Comparison of ENCODE assay signal across 10 cellular contexts in genomic region chr12:94173660-94174265, GRCh38. TPM values are rescaled to one million over a fixed set of nuclear protein-coding genes. Genes with fewer than 3 reads are reported as not detected.
A peak's percentile ranks its signal among the peaks of the same experiment; 100 is the strongest.
DNase-seq lines count a peak whose midpoint lies in the region; ATAC-seq and TF ChIP-seq lines count a peak whose summit lies in the region.
"Had no signal": no experiment of that assay in that cellular context is flagged by ENCODE, and none has a peak within 500 bp of the region (broad histone marks: within the 10 kb centered on the region; RNA-seq: fewer than 3 reads in every experiment).

No MANE protein-coding gene starts in this region.

- H3K4me1 ChIP-seq in OCI-LY1 (ENCODE audit: insufficient read depth, low read length, severe bottlenecking) = peaks cover 37% of the 10 kb centered on the region

- H3K79me2 ChIP-seq in OCI-LY1 (ENCODE audit: insufficient read depth, low read length) = no peaks in the 10 kb centered on the region

- H3K27ac ChIP-seq in OCI-LY1 (ENCODE audit: low read depth, low read length, poor library complexity, severe bottlenecking) = no peak overlapping the region
- H3K27ac ChIP-seq: PC-9 had no signal

- H3F3A ChIP-seq in OCI-LY1 (ENCODE audit: insufficient read depth, low read length) = no peaks in the 10 kb centered on the region

- TF ChIP-seq CTCF in activated CD8-positive, alpha-beta T cell treated with anti-CD3 and anti-CD28 coated beads for 36 hours (IDR thresholded peaks at IDR 0.05) = no peak
- no peak for TF ChIP-seq CTCF in OCI-LY1 (IDR thresholded peaks at IDR 0.05; ENCODE audit: low read length)

- no peaks in the 10 kb centered on the region for H3K9me2 ChIP-seq in OCI-LY1 (ENCODE audit: low read depth, low read length)

- DNase-seq in activated CD8-positive, alpha-beta T cell treated with anti-CD3 and anti-CD28 coated beads, Interleukin-2, amount 10 ng/mL, durations not matched to agents 7 days and 5 days = no peak
- no peak for DNase-seq in activated CD8-positive, alpha-beta T cell treated with anti-CD3 and anti-CD28 coated beads for 36 hours
- no peak for DNase-seq in stimulated activated naive B cell treated with anti-CD40 and anti-IgM and Interleukin-4, amounts not matched to agents 10 μg/mL and 1 μg/mL and 100 μg/mL, for 72 hours
- no peak for DNase-seq in NCI-H82 (lab: John Stamatoyannopoulos, UW)
- no peak for DNase-seq in DMS153 (lab: John Stamatoyannopoulos, UW)
- DNase-seq: ACHN had no signal

- no peaks in the 10 kb centered on the region for H4K20me1 ChIP-seq in OCI-LY1 (ENCODE audit: insufficient read depth, low read length)

- no peak overlapping the region for H2AFZ ChIP-seq in OCI-LY1 (ENCODE audit: low read length)
- H2AFZ ChIP-seq: PC-9 had no signal

- CTCF ChIA-PET in activated CD8-positive, alpha-beta T cell treated with anti-CD3 and anti-CD28 coated beads, Interleukin-2, amount 10 ng/mL, durations not matched to agents 7 days and 5 days (lab: Charles Lee) = interaction anchor here (0.6 to 3.3 kb wide), 9 partner anchors 8 to 431 kb away, joined by 3 to 15 read pairs (median 3); partner anchors contain the start of gene PLXNC1
- CTCF ChIA-PET in activated CD8-positive, alpha-beta T cell treated with anti-CD3 and anti-CD28 coated beads for 36 hours (lab: Charles Lee) = interaction anchor here (0.8 to 0.9 kb wide), 2 partner anchors 10 to 39 kb away, joined by 3 read pairs; no protein-coding TSS in a partner anchor

- peaks cover 60% of the 10 kb centered on the region for H3K36me3 Mint-ChIP-seq in activated CD8-positive, alpha-beta T cell treated with anti-CD3 and anti-CD28 coated beads, Interleukin-2, amount 10 ng/mL, durations not matched to agents 7 days and 5 days (ENCODE audit: low read depth)
- peaks cover 16% of the 10 kb centered on the region for H3K36me3 Mint-ChIP-seq in activated CD8-positive, alpha-beta T cell treated with anti-CD3 and anti-CD28 coated beads for 36 hours (ENCODE audit: low read depth)
- H3K36me3 Mint-ChIP-seq in stimulated activated naive B cell treated with anti-CD40 and anti-IgM and Interleukin-4, amounts not matched to agents 10 μg/mL and 1 μg/mL and 100 μg/mL, for 72 hours = peaks cover 45 to 70% of the 10 kb centered on the region in 2 donors

- H3K36me3 ChIP-seq in OCI-LY1 (ENCODE audit: insufficient read depth, low read length) = no peaks in the 10 kb centered on the region

- peaks cover 60% of the 10 kb centered on the region for H3K4me1 Mint-ChIP-seq in activated CD8-positive, alpha-beta T cell treated with anti-CD3 and anti-CD28 coated beads, Interleukin-2, amount 10 ng/mL, durations not matched to agents 7 days and 5 days (ENCODE audit: low read depth)
- peaks cover 68% of the 10 kb centered on the region for H3K4me1 Mint-ChIP-seq in activated CD8-positive, alpha-beta T cell treated with anti-CD3 and anti-CD28 coated beads for 36 hours (ENCODE audit: low read depth)
- H3K4me1 Mint-ChIP-seq in stimulated activated naive B cell treated with anti-CD40 and anti-IgM and Interleukin-4, amounts not matched to agents 10 μg/mL and 1 μg/mL and 100 μg/mL, for 72 hours = peaks cover 60 to 84% of the 10 kb centered on the region in 2 donors

- H3K9me3 ChIP-seq in OCI-LY1 (ENCODE audit: low read length) = no peaks in the 10 kb centered on the region

- H3K9ac ChIP-seq in OCI-LY1 (ENCODE audit: low read length) = no peak overlapping the region

- peak; percentile 37 for ATAC-seq in activated CD8-positive, alpha-beta T cell treated with anti-CD3 and anti-CD28 coated beads, Interleukin-2, amount 10 ng/mL, durations not matched to agents 7 days and 5 days
- no peak for ATAC-seq in activated CD8-positive, alpha-beta T cell treated with anti-CD3 and anti-CD28 coated beads for 36 hours
- ATAC-seq in HG02642 (IDR thresholded peaks at IDR 0.05; ENCODE audit: poor library complexity, unreplicated experiment) = peak; percentile 72
- peak; percentile 43 to 56 for ATAC-seq in stimulated activated naive B cell treated with anti-CD40 and anti-IgM and Interleukin-4, amounts not matched to agents 10 μg/mL and 1 μg/mL and 100 μg/mL, for 72 hours (replicated peaks)
- no peak for ATAC-seq in SK-N-SH treated with all-trans-retinoic acid at 6 μM for 48 hours

- POLR2A ChIA-PET in activated CD8-positive, alpha-beta T cell treated with anti-CD3 and anti-CD28 coated beads, Interleukin-2, amount 10 ng/mL, durations not matched to agents 7 days and 5 days (lab: Charles Lee) = interaction anchor here (1.0 to 1.8 kb wide), 3 partner anchors 16 to 34 kb away, joined by 3 to 6 read pairs (median 3); partner anchors contain the start of gene PLXNC1
- POLR2A ChIA-PET in activated CD8-positive, alpha-beta T cell treated with anti-CD3 and anti-CD28 coated beads for 36 hours (lab: Charles Lee) = interaction anchor here (0.9 to 4.4 kb wide), 5 partner anchors 9 to 34 kb away, joined by 3 to 21 read pairs (median 3); no protein-coding TSS in a partner anchor

- intact Hi-C loops in activated CD8-positive, alpha-beta T cell treated with anti-CD3 and anti-CD28 coated beads for 36 hours (cut with micrococcal nuclease) = loop anchor here (5.0 to 10.0 kb wide), 2 partner anchors 34 to 91 kb away; no protein-coding TSS in a partner anchor

- peak overlapping the region; percentile 47 for H3K27ac Mint-ChIP-seq in activated CD8-positive, alpha-beta T cell treated with anti-CD3 and anti-CD28 coated beads, Interleukin-2, amount 10 ng/mL, durations not matched to agents 7 days and 5 days
- H3K27ac Mint-ChIP-seq in activated CD8-positive, alpha-beta T cell treated with anti-CD3 and anti-CD28 coated beads for 36 hours = no peak overlapping the region
- peak overlapping the region; percentile 65 for H3K27ac Mint-ChIP-seq in stimulated activated naive B cell treated with anti-CD40 and anti-IgM and Interleukin-4, amounts not matched to agents 10 μg/mL and 1 μg/mL and 100 μg/mL, for 72 hours

- H3K4me2 ChIP-seq in OCI-LY1 (ENCODE audit: low read length) = peak overlapping the region; percentile 23; the same call in 1 of the 2 replicates
- H3K4me2 ChIP-seq: PC-9 had no signal

- no peaks in the 10 kb centered on the region for H3K27me3 ChIP-seq in OCI-LY1 (ENCODE audit: insufficient read depth, low read length)

- H3K27me3 Mint-ChIP-seq in activated CD8-positive, alpha-beta T cell treated with anti-CD3 and anti-CD28 coated beads, Interleukin-2, amount 10 ng/mL, durations not matched to agents 7 days and 5 days (ENCODE audit: low read depth) = no peaks in the 10 kb centered on the region
- no peaks in the 10 kb centered on the region for H3K27me3 Mint-ChIP-seq in activated CD8-positive, alpha-beta T cell treated with anti-CD3 and anti-CD28 coated beads for 36 hours
- no peaks in the 10 kb centered on the region for H3K27me3 Mint-ChIP-seq in stimulated activated naive B cell treated with anti-CD40 and anti-IgM and Interleukin-4, amounts not matched to agents 10 μg/mL and 1 μg/mL and 100 μg/mL, for 72 hours

- H3K4me3 ChIP-seq in OCI-LY1 (ENCODE audit: low read depth, low read length, poor library complexity, severe bottlenecking) = no peak overlapping the region
- H3K4me3 ChIP-seq: PC-9 had no signal

- peak overlapping the region; percentile 12 for H3K4me3 Mint-ChIP-seq in activated CD8-positive, alpha-beta T cell treated with anti-CD3 and anti-CD28 coated beads, Interleukin-2, amount 10 ng/mL, durations not matched to agents 7 days and 5 days
- no peak overlapping the region for H3K4me3 Mint-ChIP-seq in activated CD8-positive, alpha-beta T cell treated with anti-CD3 and anti-CD28 coated beads for 36 hours
- H3K4me3 Mint-ChIP-seq in stimulated activated naive B cell treated with anti-CD40 and anti-IgM and Interleukin-4, amounts not matched to agents 10 μg/mL and 1 μg/mL and 100 μg/mL, for 72 hours = peak overlapping the region; percentile 53 to 67

- peaks cover 14% of the 10 kb centered on the region for H3K9me3 Mint-ChIP-seq in activated CD8-positive, alpha-beta T cell treated with anti-CD3 and anti-CD28 coated beads, Interleukin-2, amount 10 ng/mL, durations not matched to agents 7 days and 5 days (ENCODE audit: insufficient read depth)
- H3K9me3 Mint-ChIP-seq in activated CD8-positive, alpha-beta T cell treated with anti-CD3 and anti-CD28 coated beads for 36 hours = peaks cover 6% of the 10 kb centered on the region
- H3K9me3 Mint-ChIP-seq in stimulated activated naive B cell treated with anti-CD40 and anti-IgM and Interleukin-4, amounts not matched to agents 10 μg/mL and 1 μg/mL and 100 μg/mL, for 72 hours = peaks cover 6 to 10% of the 10 kb centered on the region in 2 donors

TF ChIP-seq in SK-N-SH treated with all-trans-retinoic acid at 6 μM for 48 hours, 23 proteins besides CTCF, POLR2A, EP300 and RAD21 (continues in another document):
- TF ChIP-seq RARB (CRISPR knock-in tag; IDR thresholded peaks at IDR 0.05) (no peak), ZFP30 (CRISPR knock-in tag; IDR thresholded peaks at IDR 0.05) (no peak), ZNF8 (CRISPR knock-in tag; IDR thresholded peaks at IDR 0.05) (no peak), ZNF565 (CRISPR knock-in tag; conservative IDR thresholded peaks at IDR 0.05; ENCODE audit: low read depth) (no peak), TCF4 (CRISPR knock-in tag; IDR thresholded peaks at IDR 0.05; ENCODE audit: borderline replicate concordance) (no peak), SNAI2 (CRISPR knock-in tag; IDR thresholded peaks at IDR 0.05) (no peak), TSHZ2 (CRISPR knock-in tag; IDR thresholded peaks at IDR 0.05) (no peak)

RNA-seq across cellular contexts. Expression of gene PLXNC1, which starts 25.4 kb away (rescaled TPM):
- total RNA-seq in activated CD8-positive, alpha-beta T cell treated with anti-CD3 and anti-CD28 coated beads, Interleukin-2, amount 10 ng/mL, durations not matched to agents 7 days and 5 days = 10 to 100 TPM; 43.8 to 45.6 TPM
- total RNA-seq in activated CD8-positive, alpha-beta T cell treated with anti-CD3 and anti-CD28 coated beads for 36 hours = 1 to 10 TPM; 8.8 to 9.5 TPM

Comparison
In these comparisons a context has a peak if more than half of its experiments do, and no peak if none do; other contexts are left out.
1. ATAC-seq: peak in activated CD8-positive, alpha-beta T cell treated with anti-CD3 and anti-CD28 coated beads, Interleukin-2, amount 10 ng/mL, durations not matched to agents 7 days and 5 days (single experiment), HG02642 (single experiment) and stimulated activated naive B cell treated with anti-CD40 and anti-IgM and Interleukin-4, amounts not matched to agents 10 μg/mL and 1 μg/mL and 100 μg/mL, for 72 hours (2 of 2); none in activated CD8-positive, alpha-beta T cell treated with anti-CD3 and anti-CD28 coated beads for 36 hours (single experiment) and SK-N-SH treated with all-trans-retinoic acid at 6 μM for 48 hours (single experiment).
2. RNA of gene PLXNC1, which starts 25.4 kb away (total RNA-seq): 43.8 to 45.6 TPM in activated CD8-positive, alpha-beta T cell treated with anti-CD3 and anti-CD28 coated beads, Interleukin-2, amount 10 ng/mL, durations not matched to agents 7 days and 5 days; 8.8 to 9.5 TPM in activated CD8-positive, alpha-beta T cell treated with anti-CD3 and anti-CD28 coated beads for 36 hours; every median in the first group is over 4 times any median in the second.